In the genomic region with DNA sequence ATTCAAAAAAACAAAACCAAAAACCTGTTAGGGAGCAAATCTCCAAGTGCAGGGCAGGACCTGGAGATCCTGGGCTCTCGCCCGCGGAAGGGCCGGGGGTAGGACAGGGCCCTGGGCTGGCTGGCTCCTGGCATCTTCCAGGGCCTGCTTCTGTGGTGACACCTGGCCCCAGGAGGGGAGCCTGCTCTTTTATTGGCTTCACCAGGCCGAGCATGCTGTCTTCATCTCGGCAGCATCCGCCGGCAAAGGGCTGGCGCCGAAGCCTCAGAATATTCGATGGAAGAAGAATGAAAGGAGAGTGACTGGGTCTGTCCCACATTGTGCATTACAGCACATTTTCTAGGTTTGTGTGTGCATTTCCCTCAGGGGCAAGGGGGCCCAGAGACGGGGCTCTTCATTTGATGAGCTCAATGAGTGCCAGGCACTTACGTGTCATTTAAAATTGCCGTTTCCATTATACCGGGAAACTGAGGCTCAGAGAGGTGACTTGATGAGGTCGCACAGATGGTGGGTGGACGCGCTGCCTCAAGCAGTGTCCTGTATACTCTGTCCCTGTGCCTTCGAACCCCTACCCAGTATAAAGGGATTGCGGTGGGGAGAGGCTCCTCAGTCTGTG, we compare ENCODE assay signal across 8 cellular contexts.
DNase-seq lines count a peak whose midpoint lies in the region; ATAC-seq lines count a peak whose summit lies in the region.

No MANE protein-coding gene starts in this region.

- DNase-seq in immature natural killer cell = no peak
- peak; percentile 5 for DNase-seq in stimulated activated naive CD8-positive, alpha-beta T cell treated with anti-CD3 and anti-CD28 coated beads, Interleukin-15, Interleukin-2, amounts not matched to agents 100 U/mL and 50 U/mL, for 24 hours
- DNase-seq in NCI-H2196 (lab: John Stamatoyannopoulos, UW; ENCODE audit: unreplicated experiment) = no peak

- H3K4me3 Mint-ChIP-seq in immature natural killer cell = peak overlapping the region; percentile 59 to 84 (median 71)

- WGBS in adipose tissue, 3 donors = 32 to 36% (median 34%) methylated on average over 20 of the region's 20 CpGs

- peaks cover 9 to 10% of the 10 kb centered on the region in 2 donors for H3K4me1 Mint-ChIP-seq in immature natural killer cell

- H3K27me3 ChIP-seq in ACC112 (ENCODE audit: insufficient read depth, low read length) = no peaks in the 10 kb centered on the region

- H2AFZ ChIP-seq in ACC112 (ENCODE audit: low read length, unreplicated experiment) = peak overlapping the region; percentile 13

- peak overlapping the region in 1 of 6 donors; percentile 41 for H3K27ac Mint-ChIP-seq in immature natural killer cell

- H3K4me1 ChIP-seq in ACC112 (ENCODE audit: control insufficient read depth, insufficient read depth, low read length, unreplicated experiment) = peaks cover 7% of the 10 kb centered on the region

- ATAC-seq in HG03108 (IDR thresholded peaks at IDR 0.05; ENCODE audit: unreplicated experiment) = peak; percentile 7
- ATAC-seq in stimulated activated naive CD8-positive, alpha-beta T cell treated with anti-CD3 and anti-CD28 coated beads, Interleukin-15, Interleukin-2, amounts not matched to agents 100 U/mL and 50 U/mL, for 24 hours = no peak
- ATAC-seq in HG03432 (IDR thresholded peaks at IDR 0.05; ENCODE audit: unreplicated experiment) = no peak
- no peak for ATAC-seq in GM18502 (IDR thresholded peaks at IDR 0.05; ENCODE audit: poor library complexity, unreplicated experiment)

- peaks cover 11 to 17% (median 16%) of the 10 kb centered on the region in 3 donors for H3K27me3 Mint-ChIP-seq in immature natural killer cell (ENCODE audit: low read depth in 3 of 3)

- H3K36me3 ChIP-seq in ACC112 (ENCODE audit: insufficient read depth, low read length) = no peaks in the 10 kb centered on the region

- H3K36me3 Mint-ChIP-seq in immature natural killer cell = peaks cover 0 to 3% (median 0%) of the 10 kb centered on the region in 3 donors

- H3K79me2 ChIP-seq in ACC112 (ENCODE audit: control insufficient read depth, insufficient read depth, low read length, unreplicated experiment) = no peaks in the 10 kb centered on the region

- no peak overlapping the region for H3K27ac ChIP-seq in ACC112 (ENCODE audit: low read depth, low read length)
- H3K27ac ChIP-seq in adipose tissue (ENCODE audit: low read depth, low read length) = peak overlapping the region; percentile 93

- peak overlapping the region; percentile 88 for H3K4me3 ChIP-seq in ACC112 (ENCODE audit: low read depth, low read length)

- H3K9me3 Mint-ChIP-seq in immature natural killer cell = no peaks in the 10 kb centered on the region
